ENCODE assay signal across 8 cellular contexts in genomic region chr17:47099987-47100711, GRCh38.
A peak's percentile ranks its signal among the peaks of the same experiment; 100 is the strongest.
DNase-seq lines count a peak whose midpoint lies in the region; ATAC-seq and TF ChIP-seq lines count a peak whose summit lies in the region.

No MANE protein-coding gene starts in this region.

- H3K9me3 ChIP-seq in PC-3 (ENCODE audit: low read length) (no peaks in the 10 kb centered on the region), muscle layer of colon (ENCODE audit: low read length) (no peaks in the 10 kb centered on the region)

- intact Hi-C loops in PC-3 (cut with micrococcal nuclease), result no loop called here

- H2AFZ ChIP-seq in PC-3 (ENCODE audit: low read length), result peak overlapping the region; percentile 97

- peaks cover 34% of the 10 kb centered on the region for H3K79me2 ChIP-seq in PC-3 (ENCODE audit: low read length)

- no peaks in the 10 kb centered on the region for H4K20me1 ChIP-seq in PC-3 (ENCODE audit: low read length)

- H3K9me2 ChIP-seq in PC-3 (replicated peaks; ENCODE audit: low read length), result no peaks in the 10 kb centered on the region

- H3K9me3 Mint-ChIP-seq in activated T-cell treated with anti-CD3 and anti-CD28 coated beads, Interleukin-2, amount 50 U/mL, for 24 hours, result no peaks in the 10 kb centered on the region

- no peaks in the 10 kb centered on the region for H3K27me3 Mint-ChIP-seq in activated T-cell treated with anti-CD3 and anti-CD28 coated beads, Interleukin-2, amount 50 U/mL, for 24 hours

- H3K27ac ChIP-seq in PC-3 (ENCODE audit: low read length) (no peak overlapping the region), muscle layer of colon (ENCODE audit: low read depth, low read length) (peak overlapping the region; percentile 68)

- peak overlapping the region; percentile 99 for H3K27ac Mint-ChIP-seq in activated T-cell treated with anti-CD3 and anti-CD28 coated beads, Interleukin-2, amount 50 U/mL, for 24 hours

- H3K36me3 Mint-ChIP-seq in activated T-cell treated with anti-CD3 and anti-CD28 coated beads, Interleukin-2, amount 50 U/mL, for 24 hours (ENCODE audit: low read depth), result peaks cover 19% of the 10 kb centered on the region

- H3K27me3 ChIP-seq in PC-3 (ENCODE audit: low read length), result no peaks in the 10 kb centered on the region
- H3K27me3 ChIP-seq in muscle layer of colon (ENCODE audit: control insufficient read depth in 1 of 2, insufficient read depth in 2 of 2, low read length in 2 of 2), result no peaks in the 10 kb centered on the region

- peak; percentile 98 for DNase-seq in DMS53 (lab: John Stamatoyannopoulos, UW)
- peak; percentile 75 for DNase-seq in Jurkat, Clone E6-1 (ENCODE audit: low read depth, low spot score)
- DNase-seq in PC-3, result peak; percentile 97
- peak; percentile 96 for DNase-seq in activated T-cell treated with anti-CD3 and anti-CD28 coated beads, Interleukin-2, amount 50 U/mL, for 24 hours
- peak; percentile 73 to 83 for DNase-seq in stimulated activated CD8-positive, alpha-beta memory T cell treated with anti-CD3 and anti-CD28 coated beads, Interleukin-7, amount 100 ng/mL, for 1 hour (ENCODE audit: low read depth in 2 of 2)

- TF ChIP-seq CTCF in PC-3 (conservative IDR thresholded peaks at IDR 0.05; ENCODE audit: low read depth, low read length), result no peak

- peaks cover 27% of the 10 kb centered on the region for H3K4me1 Mint-ChIP-seq in activated T-cell treated with anti-CD3 and anti-CD28 coated beads, Interleukin-2, amount 50 U/mL, for 24 hours (ENCODE audit: low read depth)

- H3K9ac ChIP-seq in PC-3 (ENCODE audit: low read length), result peak overlapping the region; percentile 79
- H3K9ac ChIP-seq in muscle layer of colon (ENCODE audit: low read length), result peak overlapping the region; percentile 73

- peak overlapping the region; percentile 56 for H3K4me3 ChIP-seq in Jurkat, Clone E6-1 (ENCODE audit: low read length)
- H3K4me3 ChIP-seq in PC-3 (ENCODE audit: low read length) (peak overlapping the region; percentile 94), muscle layer of colon (ENCODE audit: low read depth in 1 of 2, low read length in 2 of 2) (peak overlapping the region; percentile 78 to 99)

- peak overlapping the region; percentile 82 for H3K4me2 ChIP-seq in PC-3 (ENCODE audit: low read length)

- POLR2A ChIA-PET in PC-3 (lab: Charles Lee; ENCODE audit: unreplicated experiment), result no interaction called here

- peak; percentile 87 for ATAC-seq in GM21717 (IDR thresholded peaks at IDR 0.05; ENCODE audit: unreplicated experiment)
- peak; percentile 98 for ATAC-seq in PC-3
- ATAC-seq in esophagus mucosa, result peak; percentile 100

- CTCF ChIA-PET in PC-3 (lab: Charles Lee), result no interaction called here

- no peaks in the 10 kb centered on the region for H3F3A ChIP-seq in PC-3 (ENCODE audit: low read length, unreplicated experiment)

- H3K4me1 ChIP-seq in PC-3 (ENCODE audit: insufficient read depth, low read length) (peaks cover 10% of the 10 kb centered on the region), muscle layer of colon (ENCODE audit: insufficient read depth, low read length) (peaks cover 6% of the 10 kb centered on the region)

- H3K36me3 ChIP-seq in PC-3 (ENCODE audit: low read depth, low read length) (no peaks in the 10 kb centered on the region), muscle layer of colon (ENCODE audit: insufficient read depth, low read length) (no peaks in the 10 kb centered on the region)

- BruUV-seq in PC-3 (replicated peaks; lab: Mats Ljungman, UMichigan), result no TSS peak

- peak overlapping the region; percentile 95 for H3K4me3 Mint-ChIP-seq in activated T-cell treated with anti-CD3 and anti-CD28 coated beads, Interleukin-2, amount 50 U/mL, for 24 hours
